ENCODE assay signal across 9 cellular contexts in the genomic region with DNA sequence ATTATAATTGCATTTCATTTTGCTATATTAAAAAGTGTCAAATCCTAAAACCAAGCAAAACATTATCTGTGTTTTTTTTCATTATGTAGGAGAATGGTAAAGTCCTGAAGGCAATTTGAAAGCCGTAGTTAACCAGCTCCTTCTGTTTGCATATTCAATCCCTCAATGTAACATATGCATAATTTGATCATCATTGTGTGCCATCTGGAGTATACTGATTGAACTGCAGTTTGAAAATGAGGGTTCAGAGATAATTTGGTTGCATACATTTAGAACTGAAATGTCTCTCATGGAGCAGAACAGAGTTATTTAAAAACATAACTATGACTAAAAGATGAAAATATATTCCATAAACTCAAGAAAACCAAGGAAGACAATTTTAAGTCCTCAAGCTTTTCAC.
DNase-seq lines count a peak whose midpoint lies in the region; ATAC-seq and TF ChIP-seq lines count a peak whose summit lies in the region.
"Had no signal": no experiment of that assay in that cellular context is flagged by ENCODE, and none has a peak within 500 bp of the region (broad histone marks: within the 10 kb centered on the region; RNA-seq: fewer than 3 reads in every experiment).

No MANE protein-coding gene starts in this region.

- no peaks in the 10 kb centered on the region for H3F3A ChIP-seq in SK-N-SH (replicated peaks; ENCODE audit: insufficient read depth)

- H3K4me1 ChIP-seq in SK-N-SH (ENCODE audit: control insufficient read depth in 1 of 2, insufficient read depth in 2 of 2, low read depth in 1 of 2, low read length in 1 of 2): no peaks in the 10 kb centered on the region
- H3K4me1 ChIP-seq in ascending aorta: no peaks in the 10 kb centered on the region

- ATAC-seq in HG03342 (IDR thresholded peaks at IDR 0.05; ENCODE audit: unreplicated experiment) (peak; percentile 57), GM21515 (IDR thresholded peaks at IDR 0.05; ENCODE audit: unreplicated experiment) (no peak)
- ATAC-seq: HCT116 had no signal

- no peaks in the 10 kb centered on the region for H3K9me2 ChIP-seq in SK-N-SH

- no peaks in the 10 kb centered on the region for H3K9me3 ChIP-seq in SK-N-SH
- H3K9me3 ChIP-seq in ascending aorta: no peaks in the 10 kb centered on the region

- H3K27ac ChIP-seq in SK-N-SH (ENCODE audit: low read depth in 2 of 2, low read length in 1 of 2): no peak overlapping the region
- H3K27ac ChIP-seq in ascending aorta: no peak overlapping the region

- H3K4me2 ChIP-seq in SK-N-SH: no peak overlapping the region

- H3K36me3 ChIP-seq in SK-N-SH (replicated peaks in 1 of 2; ENCODE audit: control insufficient read depth in 1 of 2, insufficient read depth in 2 of 2, low read length in 1 of 2): no peaks in the 10 kb centered on the region
- H3K36me3 ChIP-seq in ascending aorta: no peaks in the 10 kb centered on the region

- no peak overlapping the region for H3K9ac ChIP-seq in SK-N-SH

- H4K20me1 ChIP-seq in SK-N-SH (ENCODE audit: insufficient read depth): no peaks in the 10 kb centered on the region

- no peak overlapping the region for H2AFZ ChIP-seq in SK-N-SH (ENCODE audit: low read depth)

- DNase-seq in GM12864 (ENCODE audit: low read depth): no peak
- DNase-seq in SK-N-SH: peak; percentile 13
- peak; percentile 10 to 48 for DNase-seq in lung microvascular endothelial cell (ENCODE audit: low read depth in 2 of 2)
- DNase-seq in activated CD4-positive, alpha-beta T cell treated with anti-CD3 and anti-CD28 coated beads for 4 hours: no peak
- no peak for DNase-seq in ascending aorta (ENCODE audit: low spot score in 2 of 2)
- DNase-seq in NCI-H1930 (lab: John Stamatoyannopoulos, UW): no peak

- intact Hi-C loops in ascending aorta (cut with DNase I): no loop called here

- 19% methylated on average over 1 of the region's 1 CpG for WGBS in SK-N-SH (ENCODE audit: low lambda C conversion rate)

- no peaks in the 10 kb centered on the region for H3K79me2 ChIP-seq in SK-N-SH (ENCODE audit: insufficient read depth)

- TF ChIP-seq CTCF in GM12864 (IDR thresholded peaks at IDR 0.05; ENCODE audit: low read depth, low read length, missing control alignments) (peak; percentile 13), SK-N-SH (IDR thresholded peaks at IDR 0.05) (peak; percentile 69), ascending aorta (IDR thresholded peaks at IDR 0.05) (no peak)

- no peak overlapping the region for H3K4me3 ChIP-seq in GM12864 (ENCODE audit: low read depth, low read length)
- no peak overlapping the region for H3K4me3 ChIP-seq in SK-N-SH (ENCODE audit: low read depth in 2 of 2, low read length in 1 of 2)
- H3K4me3 ChIP-seq in ascending aorta: no peak overlapping the region

- POLR2A ChIA-PET in SK-N-SH (lab: Yijun Ruan, JAX): no interaction called here

- H3K27me3 ChIP-seq in SK-N-SH (ENCODE audit: insufficient read depth) (no peaks in the 10 kb centered on the region), ascending aorta (no peaks in the 10 kb centered on the region)

- CTCF ChIA-PET in SK-N-SH (lab: Yijun Ruan, JAX): interaction anchor here (0.5 to 3.5 kb wide), 17 partner anchors 8 to 1723 kb away, joined by 3 to 20 read pairs (median 3); no protein-coding TSS in a partner anchor

- TF ChIP-seq EP300 in SK-N-SH (IDR thresholded peaks at IDR 0.05; ENCODE audit: borderline replicate concordance in 1 of 2, low read depth in 1 of 2, low read length in 1 of 2): no peak

- TF ChIP-seq RAD21 in SK-N-SH (IDR thresholded peaks at IDR 0.05; ENCODE audit: low read length): peak; percentile 67

TF ChIP-seq in SK-N-SH, 30 proteins besides CTCF, POLR2A, EP300 and RAD21:
- TF ChIP-seq TAF1 (IDR thresholded peaks at IDR 0.05; ENCODE audit: borderline replicate concordance, low read depth, low read length) (no peak), MXI1 (IDR thresholded peaks at IDR 0.05; ENCODE audit: low read depth, low read length) (no peak), SMC3 (IDR thresholded peaks at IDR 0.05; ENCODE audit: low read depth, low read length) (peak; percentile 54), RCOR1 (IDR thresholded peaks at IDR 0.05; ENCODE audit: low read length) (no peak), ELF1 (IDR thresholded peaks at IDR 0.05) (no peak), RXRA (IDR thresholded peaks at IDR 0.05; ENCODE audit: borderline replicate concordance, low read depth) (no peak)

Comparison
In these comparisons a context has a peak if more than half of its experiments do, and no peak if none do; other contexts are left out.
1. DNase-seq: peak in SK-N-SH (single experiment) and lung microvascular endothelial cell (2 of 2); none in GM12864 (single experiment), activated CD4-positive, alpha-beta T cell treated with anti-CD3 and anti-CD28 coated beads for 4 hours (0 of 2), ascending aorta (0 of 2) and NCI-H1930 (0 of 2).
2. CTCF ChIP-seq: peak in GM12864 (single experiment) and SK-N-SH (single experiment); none in ascending aorta (0 of 3).